ENCODE assay signal across 24 cellular contexts in the genomic region with DNA sequence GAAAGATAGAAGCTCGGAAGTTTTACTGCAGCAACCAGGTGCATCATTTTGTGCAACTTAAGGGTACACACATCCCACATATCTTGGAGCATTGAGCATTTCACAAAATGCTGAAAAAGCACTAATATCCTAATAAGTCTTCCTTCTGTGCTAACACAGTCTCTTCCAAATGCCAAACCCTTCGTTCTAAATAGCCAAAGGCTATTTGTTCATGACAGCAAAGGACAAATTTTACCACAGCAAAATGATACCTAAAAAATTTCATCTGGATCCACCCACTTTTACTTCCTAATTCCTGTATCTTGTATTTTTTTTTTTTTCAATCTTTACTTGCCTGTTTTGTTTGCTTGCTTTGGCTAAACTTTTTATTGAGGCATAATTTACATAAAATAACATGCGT.
"Had no signal": no experiment of that assay in that cellular context is flagged by ENCODE, and none has a peak within 500 bp of the region (broad histone marks: within the 10 kb centered on the region; RNA-seq: fewer than 3 reads in every experiment).

No MANE protein-coding gene starts in this region.

- H3K4me3 ChIP-seq: colonic mucosa, coronary artery, dorsolateral prefrontal cortex, esophagus muscularis mucosa, esophagus squamous epithelium, gastrocnemius medialis, gastroesophageal sphincter, heart left ventricle, heart right ventricle had no signal

- H3K36me3 ChIP-seq: colonic mucosa, esophagus muscularis mucosa, esophagus squamous epithelium, gastrocnemius medialis, gastroesophageal sphincter, heart left ventricle, heart right ventricle had no signal

- H3K27me3 ChIP-seq: colonic mucosa, esophagus muscularis mucosa, esophagus squamous epithelium, foreskin keratinocyte, gastrocnemius medialis, gastroesophageal sphincter, heart left ventricle, heart right ventricle had no signal

- H3K4me1 ChIP-seq: colonic mucosa, esophagus muscularis mucosa, esophagus squamous epithelium, foreskin keratinocyte, gastrocnemius medialis, gastroesophageal sphincter had no signal

- ATAC-seq: effector memory CD8-positive, alpha-beta T cell; esophagus mucosa; foreskin keratinocyte; gastrocnemius medialis; gastroesophageal sphincter; heart left ventricle; heart right ventricle had no signal

- H3K27ac ChIP-seq: colonic mucosa, coronary artery, dorsolateral prefrontal cortex, epithelial cell of prostate, esophagus muscularis mucosa, esophagus squamous epithelium, foreskin keratinocyte, gastrocnemius medialis, gastroesophageal sphincter, heart left ventricle, heart right ventricle had no signal

- H3K9me3 ChIP-seq: colonic mucosa, esophagus muscularis mucosa, esophagus squamous epithelium, gastrocnemius medialis, gastroesophageal sphincter, heart right ventricle had no signal

- DNase-seq: colonic mucosa; cortex of kidney; dermis blood vessel endothelial cell; dorsolateral prefrontal cortex; effector CD4-positive, alpha-beta T cell; effector CD8-positive, alpha-beta T cell; effector memory CD4-positive, alpha-beta T cell; effector memory CD8-positive, alpha-beta T cell; endodermal cell; erythroblast; esophagus squamous epithelium; foreskin fibroblast; foreskin keratinocyte; foreskin melanocyte; gastrocnemius medialis; glutamatergic neuron; head of caudate nucleus; heart left ventricle; heart right ventricle had no signal
